Comparison of ENCODE assay signal across 9 cellular contexts in genomic region chr3:154122912-154123559, GRCh38. TPM values are rescaled to one million over a fixed set of nuclear protein-coding genes. Genes with fewer than 3 reads are reported as not detected.
DNase-seq lines count a peak whose midpoint lies in the region; ATAC-seq and TF ChIP-seq lines count a peak whose summit lies in the region.
"Had no signal": no experiment of that assay in that cellular context is flagged by ENCODE, and none has a peak within 500 bp of the region (broad histone marks: within the 10 kb centered on the region; RNA-seq: fewer than 3 reads in every experiment).

No MANE protein-coding gene starts in this region.

- H3K9ac ChIP-seq in duodenal mucosa (ENCODE audit: low read depth in 1 of 2, low read length in 2 of 2): peak overlapping the region; percentile 76 to 82

- H3K27me3 ChIP-seq in duodenal mucosa (ENCODE audit: control insufficient read depth in 1 of 2, insufficient read depth in 2 of 2, low read length in 2 of 2) (no peaks in the 10 kb centered on the region), muscle layer of duodenum (ENCODE audit: low read depth, low read length) (no peaks in the 10 kb centered on the region)

- no peak for TF ChIP-seq CTCF in AG09309 (IDR thresholded peaks at IDR 0.05; ENCODE audit: control insufficient read depth, insufficient read depth, low read depth, low read length, missing control alignments)

- peak overlapping the region; percentile 76 for H3K4me3 ChIP-seq in AG09309 (ENCODE audit: control insufficient read depth, low read depth, low read length)
- H3K4me3 ChIP-seq in duodenal mucosa (ENCODE audit: low read depth in 1 of 2, low read length in 2 of 2): peak overlapping the region; percentile 67 to 83
- peak overlapping the region; percentile 91 to 96 for H3K4me3 ChIP-seq in muscle layer of duodenum (ENCODE audit: low read depth in 1 of 2, low read length in 2 of 2)

- peaks cover 8 to 23% of the 10 kb centered on the region in 2 donors for H3K4me1 ChIP-seq in duodenal mucosa (ENCODE audit: control insufficient read depth in 1 of 2, insufficient read depth in 2 of 2, low read length in 2 of 2)
- H3K4me1 ChIP-seq in muscle layer of duodenum (ENCODE audit: control insufficient read depth in 1 of 2, insufficient read depth in 2 of 2, low read length in 2 of 2): peaks cover 0 to 21% of the 10 kb centered on the region in 2 donors

- ATAC-seq in GM18867 (IDR thresholded peaks at IDR 0.05; ENCODE audit: unreplicated experiment): no peak
- no peak for ATAC-seq in GM21526 (IDR thresholded peaks at IDR 0.05; ENCODE audit: low FRiP score, unreplicated experiment)

- H3K36me3 ChIP-seq in duodenal mucosa (ENCODE audit: control insufficient read depth in 1 of 2, insufficient read depth in 2 of 2, low read length in 2 of 2): no peaks in the 10 kb centered on the region
- no peaks in the 10 kb centered on the region for H3K36me3 ChIP-seq in muscle layer of duodenum (ENCODE audit: control insufficient read depth in 1 of 2, insufficient read depth in 2 of 2, low read length in 2 of 2)

- H3K27ac ChIP-seq in duodenal mucosa (ENCODE audit: low read depth, low read length) (no peak overlapping the region), muscle layer of duodenum (ENCODE audit: low read length) (peak overlapping the region; percentile 82)
- H3K27ac ChIP-seq: epithelial cell of prostate had no signal

- H3K9me3 ChIP-seq in duodenal mucosa (ENCODE audit: control insufficient read depth in 1 of 2, low read length in 2 of 2) (no peaks in the 10 kb centered on the region), muscle layer of duodenum (ENCODE audit: control insufficient read depth in 1 of 2, low read length in 2 of 2) (no peaks in the 10 kb centered on the region)

- DNase-seq in AG09309 (ENCODE audit: low read depth): no peak
- peak; percentile 52 for DNase-seq in M059J (ENCODE audit: low read depth)
- DNase-seq in NCI-H2029 treated with DMSO at 0.1 percent for 48 hours (lab: John Stamatoyannopoulos, UW): no peak
- DNase-seq in NK-92 treated with Interleukin-12 subunit alpha and Interleukin-12 subunit beta, amount 100 ng/mL, for 24 hours (lab: John Stamatoyannopoulos, UW): no peak

RNA-seq across cellular contexts. Expression of gene ARHGEF26, which starts 1.8 kb away (rescaled TPM):
- total RNA-seq in M059J (2014; rRNA removed; shearing (Covaris generic)): 4.1 and 5.8 TPM in 2 replicates
